Comparison of ENCODE assay signal across 8 cellular contexts in genomic region chr4:4376074-4376473, GRCh38. TPM values are rescaled to one million over a fixed set of nuclear protein-coding genes. Genes with fewer than 3 reads are reported as not detected.
"Had no signal": no experiment of that assay in that cellular context is flagged by ENCODE, and none has a peak within 500 bp of the region (broad histone marks: within the 10 kb centered on the region; RNA-seq: fewer than 3 reads in every experiment).

No MANE protein-coding gene starts in this region.

- FAIRE-seq: H1, H54, HTR-8/SVneo had no signal

- H3K4me3 ChIP-seq: GM23338 had no signal

- H2AFZ ChIP-seq: GM23338 had no signal

- H3K4me3 Mint-ChIP-seq: GM23338, H9, IgD-negative memory B cell had no signal

- DNase-seq: H9, HCEC 1CT had no signal

- H3K27ac Mint-ChIP-seq: GM23338, H9, IgD-negative memory B cell had no signal

- H3K4me2 ChIP-seq: GM23338 had no signal

- ATAC-seq: GM23338 had no signal

RNA-seq across cellular contexts. Expression of gene NSG1, which starts 10.8 kb away (rescaled TPM):
- total RNA-seq: HT-29 had no signal
